Comparison of ENCODE assay signal across 1 cellular context in genomic region chr3:65425880-65426279, GRCh38.
TF ChIP-seq lines count a peak whose summit lies in the region.

No MANE protein-coding gene starts in this region.

TF ChIP-seq in GM23338, 12 proteins besides CTCF, POLR2A, EP300 and RAD21 (continued from another document):
- TF ChIP-seq ZNF462 (CRISPR knock-in tag; IDR thresholded peaks at IDR 0.05) (no peak), NANOG (IDR thresholded peaks at IDR 0.05; ENCODE audit: borderline replicate concordance) (no peak), ZNF114 (CRISPR knock-in tag; IDR thresholded peaks at IDR 0.05) (no peak), EZH2 (IDR thresholded peaks at IDR 0.05; ENCODE audit: low read depth, unreplicated experiment) (no peak), REST (IDR thresholded peaks at IDR 0.05; ENCODE audit: unreplicated experiment) (no peak)
